11 cellular contexts compared by ENCODE assay signal in the genomic region with DNA sequence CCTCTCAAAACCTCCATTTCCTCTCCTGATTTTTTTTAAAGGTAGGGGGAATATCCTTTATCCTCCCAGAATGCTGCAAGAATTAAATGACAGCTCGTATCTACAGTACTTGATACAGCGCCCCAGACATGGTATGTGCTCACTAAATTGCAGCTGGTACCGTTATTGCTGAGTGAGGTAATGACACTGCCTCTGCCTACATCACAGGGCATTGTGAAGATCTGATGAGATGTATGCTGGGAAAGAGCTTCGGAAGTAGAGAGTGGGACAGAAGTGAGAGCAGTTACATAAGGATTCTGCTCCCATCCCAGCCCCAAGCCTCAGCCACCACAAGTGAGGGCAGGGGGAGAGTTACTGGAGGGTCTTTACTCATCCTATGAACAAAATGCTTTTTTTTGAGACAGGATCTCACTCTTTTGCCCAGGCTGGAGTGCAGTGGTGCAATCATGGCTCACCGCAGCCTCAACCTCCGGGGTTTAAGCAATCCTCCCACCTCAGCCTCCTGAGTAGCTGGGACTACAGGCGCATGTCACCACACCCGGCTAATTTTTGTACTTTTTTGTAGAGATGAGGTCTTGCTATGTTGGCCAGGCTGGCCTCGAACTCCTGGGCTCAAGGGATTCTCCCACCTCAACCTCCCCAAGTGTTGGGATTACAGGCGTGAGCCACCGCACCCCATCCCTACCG. TPM values are rescaled to one million over a fixed set of nuclear protein-coding genes. Genes with fewer than 3 reads are reported as not detected.
A peak's percentile ranks its signal among the peaks of the same experiment; 100 is the strongest.
DNase-seq lines count a peak whose midpoint lies in the region; ATAC-seq and TF ChIP-seq lines count a peak whose summit lies in the region.
"Had no signal": no experiment of that assay in that cellular context is flagged by ENCODE, and none has a peak within 500 bp of the region (broad histone marks: within the 10 kb centered on the region; RNA-seq: fewer than 3 reads in every experiment).

No MANE protein-coding gene starts in this region.

- H3K27me3 Mint-ChIP-seq in activated naive CD4-positive, alpha-beta T cell treated with anti-CD3 and anti-CD28 coated beads for 36 hours (ENCODE audit: low read depth): no peaks in the 10 kb centered on the region
- H3K27me3 Mint-ChIP-seq in WTC11 (ENCODE audit: low read depth): no peaks in the 10 kb centered on the region
- H3K27me3 Mint-ChIP-seq in stimulated activated naive CD8-positive, alpha-beta T cell treated with anti-CD3 and anti-CD28 coated beads, Interleukin-15, amount 100 ng/mL, for 72 hours: no peaks in the 10 kb centered on the region

- TF ChIP-seq CTCF in WTC11 (IDR thresholded peaks at IDR 0.05) (no peak), fibroblast of villous mesenchyme (IDR thresholded peaks at IDR 0.05; ENCODE audit: insufficient read depth, low read depth, low read length) (no peak)

- H3K4me3 Mint-ChIP-seq in activated naive CD4-positive, alpha-beta T cell treated with anti-CD3 and anti-CD28 coated beads for 36 hours: peak overlapping the region; percentile 95
- peak overlapping the region; percentile 96 for H3K4me3 Mint-ChIP-seq in WTC11
- peak overlapping the region; percentile 79 to 97 for H3K4me3 Mint-ChIP-seq in stimulated activated naive CD8-positive, alpha-beta T cell treated with anti-CD3 and anti-CD28 coated beads, Interleukin-15, amount 100 ng/mL, for 72 hours

- intact Hi-C loops in activated naive CD4-positive, alpha-beta T cell treated with anti-CD3 and anti-CD28 coated beads for 36 hours (cut with micrococcal nuclease): no loop called here

- H3K9me3 Mint-ChIP-seq in activated naive CD4-positive, alpha-beta T cell treated with anti-CD3 and anti-CD28 coated beads for 36 hours: no peaks in the 10 kb centered on the region
- no peaks in the 10 kb centered on the region for H3K9me3 Mint-ChIP-seq in WTC11
- no peaks in the 10 kb centered on the region for H3K9me3 Mint-ChIP-seq in stimulated activated naive CD8-positive, alpha-beta T cell treated with anti-CD3 and anti-CD28 coated beads, Interleukin-15, amount 100 ng/mL, for 72 hours

- peaks cover 57% of the 10 kb centered on the region for H3K4me1 Mint-ChIP-seq in activated naive CD4-positive, alpha-beta T cell treated with anti-CD3 and anti-CD28 coated beads for 36 hours (ENCODE audit: low read depth)
- H3K4me1 Mint-ChIP-seq in WTC11: peaks cover 50% of the 10 kb centered on the region
- peaks cover 88% of the 10 kb centered on the region for H3K4me1 Mint-ChIP-seq in stimulated activated naive CD8-positive, alpha-beta T cell treated with anti-CD3 and anti-CD28 coated beads, Interleukin-15, amount 100 ng/mL, for 72 hours

- DNase-seq in activated naive CD4-positive, alpha-beta T cell treated with anti-CD3 and anti-CD28 coated beads for 36 hours: no peak
- DNase-seq in activated naive CD4-positive, alpha-beta T cell treated with anti-CD3 and anti-CD28 coated beads, Interleukin-2, amount 50 U/mL, for 16 hours: no peak
- DNase-seq in WTC11 (ENCODE audit: low spot score) (no peak), fibroblast of villous mesenchyme (ENCODE audit: low read depth) (no peak), A172 (ENCODE audit: low spot score) (no peak), dedifferentiated amniotic fluid mesenchymal stem cell (ENCODE audit: extremely low spot score) (no peak), germinal center (ENCODE audit: low spot score) (no peak)
- no peak for DNase-seq in stimulated activated naive CD8-positive, alpha-beta T cell treated with anti-CD3 and anti-CD28 coated beads, Interleukin-15, amount 100 ng/mL, for 72 hours
- DNase-seq: activated effector memory CD4-positive, alpha-beta T cell treated with Interleukin-2 at 50 U/mL for 16 hours; mucosa of descending colon; NCI-H146 had no signal

- no peak for ATAC-seq in WTC11
- no peak for ATAC-seq in stimulated activated naive CD8-positive, alpha-beta T cell treated with anti-CD3 and anti-CD28 coated beads, Interleukin-15, amount 100 ng/mL, for 72 hours

- H3K27ac Mint-ChIP-seq in activated naive CD4-positive, alpha-beta T cell treated with anti-CD3 and anti-CD28 coated beads for 36 hours: peak overlapping the region; percentile 1
- H3K27ac Mint-ChIP-seq in WTC11: peak overlapping the region; percentile 45; the same call in 1 of the 2 replicates
- peak overlapping the region; percentile 95 to 98 for H3K27ac Mint-ChIP-seq in stimulated activated naive CD8-positive, alpha-beta T cell treated with anti-CD3 and anti-CD28 coated beads, Interleukin-15, amount 100 ng/mL, for 72 hours

- H3K36me3 Mint-ChIP-seq in activated naive CD4-positive, alpha-beta T cell treated with anti-CD3 and anti-CD28 coated beads for 36 hours (ENCODE audit: low read depth): peaks cover 2% of the 10 kb centered on the region
- H3K36me3 Mint-ChIP-seq in WTC11: no peaks in the 10 kb centered on the region

- CTCF ChIA-PET in activated naive CD4-positive, alpha-beta T cell treated with anti-CD3 and anti-CD28 coated beads for 36 hours (lab: Charles Lee): interaction anchor here (0.5 to 1.9 kb wide), 7 partner anchors 10 to 97 kb away, joined by 3 to 7 read pairs (median 4); no protein-coding TSS in a partner anchor
- CTCF ChIA-PET in WTC11 (lab: Charles Lee): interaction anchor here (0.8 to 1.8 kb wide), 4 partner anchors 16 to 82 kb away, joined by 3 to 7 read pairs (median 4); no protein-coding TSS in a partner anchor

- H3K4me3 ChIP-seq in fibroblast of villous mesenchyme (ENCODE audit: low read depth, low read length): peak overlapping the region; percentile 86
- H3K4me3 ChIP-seq: mucosa of descending colon had no signal

- POLR2A ChIA-PET in WTC11 (lab: Charles Lee): no interaction called here

TF ChIP-seq in WTC11, 78 proteins besides CTCF, POLR2A, EP300 and RAD21:
- TF ChIP-seq ZNF121 (CRISPR knock-in tag; IDR thresholded peaks at IDR 0.05) (peak; percentile 60), OVOL2 (CRISPR knock-in tag; IDR thresholded peaks at IDR 0.05; ENCODE audit: borderline replicate concordance) (no peak), TEAD4 (CRISPR knock-in tag; IDR thresholded peaks at IDR 0.05) (no peak)
- TF ChIP-seq, protein P1, sequence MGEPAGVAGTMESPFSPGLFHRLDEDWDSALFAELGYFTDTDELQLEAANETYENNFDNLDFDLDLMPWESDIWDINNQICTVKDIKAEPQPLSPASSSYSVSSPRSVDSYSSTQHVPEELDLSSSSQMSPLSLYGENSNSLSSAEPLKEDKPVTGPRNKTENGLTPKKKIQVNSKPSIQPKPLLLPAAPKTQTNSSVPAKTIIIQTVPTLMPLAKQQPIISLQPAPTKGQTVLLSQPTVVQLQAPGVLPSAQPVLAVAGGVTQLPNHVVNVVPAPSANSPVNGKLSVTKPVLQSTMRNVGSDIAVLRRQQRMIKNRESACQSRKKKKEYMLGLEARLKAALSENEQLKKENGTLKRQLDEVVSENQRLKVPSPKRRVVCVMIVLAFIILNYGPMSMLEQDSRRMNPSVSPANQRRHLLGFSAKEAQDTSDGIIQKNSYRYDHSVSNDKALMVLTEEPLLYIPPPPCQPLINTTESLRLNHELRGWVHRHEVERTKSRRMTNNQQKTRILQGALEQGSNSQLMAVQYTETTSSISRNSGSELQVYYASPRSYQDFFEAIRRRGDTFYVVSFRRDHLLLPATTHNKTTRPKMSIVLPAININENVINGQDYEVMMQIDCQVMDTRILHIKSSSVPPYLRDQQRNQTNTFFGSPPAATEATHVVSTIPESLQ (CRISPR knock-in tag; IDR thresholded peaks at IDR 0.05): no peak
TF ChIP-seq in WTC11: peak in this region for 1.

RNA-seq across cellular contexts. Expression of a gene that starts 1.7 kb away (rescaled TPM):
- total RNA-seq in activated naive CD4-positive, alpha-beta T cell treated with anti-CD3 and anti-CD28 coated beads for 36 hours: 1 to 10 TPM; 8.8 to 9.0 TPM
- total RNA-seq in WTC11 (2021): 23.4 to 26.1 TPM (median 24.1 TPM) in 3 replicates
- total RNA-seq in fibroblast of villous mesenchyme: 18.1 and 19.6 TPM in 2 replicates
- 6.4 and 14.2 TPM in 2 replicates for total RNA-seq in A172 (2014; rRNA removed; shearing (Covaris generic))

RNA-seq across cellular contexts. Expression of a gene that starts 2.1 kb away (rescaled TPM):
- total RNA-seq in activated naive CD4-positive, alpha-beta T cell treated with anti-CD3 and anti-CD28 coated beads for 36 hours: 10 to 100 TPM; 59.2 to 63.2 TPM
- 126 to 144 TPM (median 137 TPM) in 3 replicates for total RNA-seq in WTC11 (2021)
- total RNA-seq in fibroblast of villous mesenchyme: 66.5 and 75.1 TPM in 2 replicates
- total RNA-seq in A172 (2014; rRNA removed; shearing (Covaris generic)): 35.5 and 47.9 TPM in 2 replicates

RNA-seq across cellular contexts. Expression of a gene that starts 27.2 kb away (rescaled TPM):
- 10 to 100 TPM; 62.2 to 62.3 TPM for total RNA-seq in activated naive CD4-positive, alpha-beta T cell treated with anti-CD3 and anti-CD28 coated beads for 36 hours
- 78.5 to 100 TPM (median 81.5 TPM) in 3 replicates for total RNA-seq in WTC11 (2021)
- total RNA-seq in fibroblast of villous mesenchyme: 11.7 and 12.2 TPM in 2 replicates
- 13.3 and 18.8 TPM in 2 replicates for total RNA-seq in A172 (2014; rRNA removed; shearing (Covaris generic))

RNA-seq across cellular contexts. Expression of a gene that starts 44.2 kb away (rescaled TPM):
- total RNA-seq in activated naive CD4-positive, alpha-beta T cell treated with anti-CD3 and anti-CD28 coated beads for 36 hours: 100 to 1,000 TPM; 139 TPM
- total RNA-seq in WTC11 (2021) (173 to 239 TPM (median 187 TPM) in 3 replicates), fibroblast of villous mesenchyme (196 and 224 TPM in 2 replicates)
- 57.2 and 58.7 TPM in 2 replicates for total RNA-seq in A172 (2014; rRNA removed; shearing (Covaris generic))

Comparison
In these comparisons a context has a peak if more than half of its experiments do, and no peak if none do; other contexts are left out.
1. H3K27ac Mint-ChIP-seq: peak in every context shown above with its lines; median percentile 96 in stimulated activated naive CD8-positive, alpha-beta T cell treated with anti-CD3 and anti-CD28 coated beads, Interleukin-15, amount 100 ng/mL, for 72 hours; 45 in WTC11; 1 in activated naive CD4-positive, alpha-beta T cell treated with anti-CD3 and anti-CD28 coated beads for 36 hours.